In genomic region chr15:44536298-44536961, GRCh38 we compare ENCODE assay signal across 8 cellular contexts. TPM values are rescaled to one million over a fixed set of nuclear protein-coding genes. Genes with fewer than 3 reads are reported as not detected.
DNase-seq lines count a peak whose midpoint lies in the region; ATAC-seq, FAIRE-seq and TF ChIP-seq lines count a peak whose summit lies in the region.

No MANE protein-coding gene starts in this region.

- TF ChIP-seq CTCF in cardiac fibroblast (IDR thresholded peaks at IDR 0.05; ENCODE audit: low read depth, low read length) (peak; percentile 51), kidney (IDR thresholded peaks at IDR 0.05; ENCODE audit: borderline replicate concordance, extremely low read depth, insufficient read depth) (peak; percentile 39), spleen (IDR thresholded peaks at IDR 0.05 in 8 of 11, conservative IDR thresholded peaks at IDR 0.05 in 3 of 11) (peak in 10 of 11 experiments; percentile 25 to 77 (median 60))

- 0 to 1% (median 0%) methylated on average over 21 to 45 of the region's 47 CpGs for WGBS in spleen, 5 donors

- H3K27me3 ChIP-seq in spleen (replicated peaks in 1 of 7): no peaks in the 10 kb centered on the region

- ATAC-seq in GM21390 (IDR thresholded peaks at IDR 0.05; ENCODE audit: unreplicated experiment): peak; percentile 44

- H3K36me3 ChIP-seq in kidney (ENCODE audit: control insufficient read depth in 1 of 2, insufficient read depth in 2 of 2, low read length in 2 of 2) (no peaks in the 10 kb centered on the region), spleen (peaks cover 0 to 58% (median 2%) of the 10 kb centered on the region in 6 donors)

- peak overlapping the region; percentile 93 to 97 for H3K27ac ChIP-seq in kidney (ENCODE audit: low read depth in 2 of 2, low read length in 2 of 2)
- H3K27ac ChIP-seq in spleen: peak overlapping the region; percentile 93 to 99 (median 98)

- H3K9me3 ChIP-seq in kidney (ENCODE audit: control insufficient read depth in 1 of 2, low read length in 2 of 2) (no peaks in the 10 kb centered on the region), spleen (no peaks in the 10 kb centered on the region)

- FAIRE-seq in kidney (lab: Jason Lieb, UNC): no peak

- intact Hi-C loops in kidney (cut with DNase I) (no loop called here), spleen (cut with DNase I; ENCODE audit: low total_unique reads) (no loop called here)

- DNase-seq in NCI-H2171 (lab: John Stamatoyannopoulos, UW) (peak; percentile 59), NCI-H2171 treated with DMSO at 0.1 percent for 48 hours (lab: John Stamatoyannopoulos, UW) (no peak), HK-2 (ENCODE audit: unreplicated experiment) (peak; percentile 80), cardiac fibroblast (ENCODE audit: low read depth in 2 of 2) (peak in 1 of 2 donors; percentile 75), kidney (peak; percentile 96), spleen (peak; percentile 96)

- H3K4me3 ChIP-seq in cardiac fibroblast (replicated peaks in 1 of 2; ENCODE audit: low read depth in 2 of 2, low read length in 2 of 2): peak overlapping the region; percentile 76 to 77
- H3K4me3 ChIP-seq in kidney (ENCODE audit: low read length in 2 of 2): peak overlapping the region; percentile 68 to 72
- peak overlapping the region; percentile 73 to 95 (median 87) for H3K4me3 ChIP-seq in spleen

- peaks cover 9 to 17% of the 10 kb centered on the region in 2 donors for H3K4me1 ChIP-seq in kidney (ENCODE audit: control insufficient read depth in 1 of 2, insufficient read depth in 1 of 2, low read depth in 1 of 2, low read length in 2 of 2)
- peaks cover 28 to 64% (median 47%) of the 10 kb centered on the region in 6 donors for H3K4me1 ChIP-seq in spleen

- peak overlapping the region; percentile 78 to 95 for H3K9ac ChIP-seq in kidney (ENCODE audit: low read length in 2 of 2)

- peak in 2 of 3 donors; percentile 49 to 56 for TF ChIP-seq POLR2A in spleen (IDR thresholded peaks at IDR 0.05)

TF ChIP-seq in PFSK-1, 5 proteins besides CTCF, POLR2A, EP300 and RAD21:
- TF ChIP-seq REST (IDR thresholded peaks at IDR 0.05; ENCODE audit: insufficient read depth in 1 of 2, low read depth in 2 of 2, low read length in 2 of 2): no peak
- 0 out of 2 replicates have a peak, but pooled peaks have one; percentile 22 for TF ChIP-seq SIN3A (IDR thresholded peaks at IDR 0.05; ENCODE audit: borderline replicate concordance, insufficient read depth, low read length)
- no peak for TF ChIP-seq FOXP2 (optimal IDR thresholded peaks at IDR 0.05; ENCODE audit: borderline replicate concordance, extremely low read depth, extremely low read length, insufficient read depth)
- TF ChIP-seq POLR2AphosphoS5 (IDR thresholded peaks at IDR 0.05; ENCODE audit: low read depth, low read length): peak; percentile 90

RNA-seq across cellular contexts. Expression of gene EIF3J, which starts 0.5 kb away (rescaled TPM):
- polyA plus RNA-seq in PFSK-1 (2012; ENCODE audit: insufficient read length, low read depth): 145 TPM
- total RNA-seq in kidney (69.1 TPM), spleen (10 to 100 TPM; 41.6 to 65.0 (median 55.5) TPM)
- polyA plus RNA-seq in kidney (ENCODE audit: insufficient read depth, low read depth, low replicate concordance) (49.8 TPM), spleen (10 to 100 TPM; 23.9 to 38.8 (median 35.3) TPM)
